13 cellular contexts compared by ENCODE assay signal in genomic region chr9:137007816-137008270, GRCh38. TPM values are rescaled to one million over a fixed set of nuclear protein-coding genes. Genes with fewer than 3 reads are reported as not detected.
A peak's percentile ranks its signal among the peaks of the same experiment; 100 is the strongest.
DNase-seq lines count a peak whose midpoint lies in the region; ATAC-seq lines count a peak whose summit lies in the region.
"Had no signal": no experiment of that assay in that cellular context is flagged by ENCODE, and none has a peak within 500 bp of the region (broad histone marks: within the 10 kb centered on the region; RNA-seq: fewer than 3 reads in every experiment).

No MANE protein-coding gene starts in this region.

- no peak overlapping the region for H3K4me3 ChIP-seq in NT2/D1 (ENCODE audit: insufficient read length, low read depth)

- peak; percentile 15 for ATAC-seq in sciatic nerve
- ATAC-seq in left ventricle myocardium superior = no peak
- ATAC-seq: PC-3 had no signal

- peak overlapping the region; percentile 32 for H3K9ac ChIP-seq in NT2/D1 (ENCODE audit: insufficient read length, low read depth)

- peak overlapping the region; percentile 47 for H3K27ac ChIP-seq in cingulate gyrus (ENCODE audit: low read depth, low read length)

- no peaks in the 10 kb centered on the region for H3K4me1 ChIP-seq in NT2/D1 (ENCODE audit: insufficient read depth, insufficient read length)

- intact Hi-C loops in sciatic nerve (cut with DNase I) = no loop called here
- intact Hi-C loops in left ventricle myocardium superior (cut with micrococcal nuclease) = no loop called here

- DNase-seq in NT2/D1 (ENCODE audit: low read depth, low spot score) = no peak
- no peak for DNase-seq in sciatic nerve (ENCODE audit: low spot score)
- no peak for DNase-seq in left ventricle myocardium superior
- DNase-seq in middle frontal gyrus (ENCODE audit: extremely low spot score, low spot score) = no peak
- DNase-seq: GDM1, KBM-7, MV-4-11, NCI-H187 treated with DMSO at 0.1 percent for 48 hours, NCI-H526 treated with DMSO at 0.1 percent for 48 hours, PC-3 had no signal

- no peaks in the 10 kb centered on the region for H3K27me3 ChIP-seq in NT2/D1 (ENCODE audit: insufficient read depth, insufficient read length)

- peaks cover 8% of the 10 kb centered on the region; the same call in 1 of the 2 replicates for H3K9me3 ChIP-seq in NT2/D1 (ENCODE audit: insufficient read depth, low read length)

- no peaks in the 10 kb centered on the region for H3K36me3 ChIP-seq in NT2/D1 (ENCODE audit: insufficient read depth, insufficient read length, low read length)

RNA-seq across cellular contexts. Expression of gene CLIC3, which starts 11.5 kb away (rescaled TPM):
- total RNA-seq in sciatic nerve (11.3 TPM), left ventricle myocardium superior (1.7 TPM)
- total RNA-seq: A673, H1 had no signal

RNA-seq across cellular contexts. Expression of gene PAXX, which starts 15.6 kb away (rescaled TPM):
- total RNA-seq in sciatic nerve (46.6 TPM), left ventricle myocardium superior (23.9 TPM)

RNA-seq across cellular contexts. Expression of gene ABCA2, which starts 20.2 kb away (rescaled TPM):
- total RNA-seq in sciatic nerve = 298 TPM
- total RNA-seq in left ventricle myocardium superior = 33.8 TPM

RNA-seq across cellular contexts. Expression of gene FUT7, which starts 24.0 kb away (rescaled TPM):
- total RNA-seq in sciatic nerve (0.18 TPM), left ventricle myocardium superior (0.17 TPM)
- total RNA-seq: A673, H1, PC-3 had no signal

RNA-seq across cellular contexts. Expression of gene LCNL1, which starts 25.1 kb away (rescaled TPM):
- total RNA-seq in sciatic nerve (4.1 TPM), left ventricle myocardium superior (18.3 TPM)
- total RNA-seq: A673, H1, PC-3 had no signal
